23 cellular contexts compared by ENCODE assay signal in genomic region chr5:108297042-108297596, GRCh38.
"Had no signal": no experiment of that assay in that cellular context is flagged by ENCODE, and none has a peak within 500 bp of the region (broad histone marks: within the 10 kb centered on the region; RNA-seq: fewer than 3 reads in every experiment).

No MANE protein-coding gene starts in this region.

- DNase-seq: activated B cell treated with CpG ODN at 0.5 μM for 24 hours; activated CD4-positive, alpha-beta memory T cell treated with anti-CD3 and anti-CD28 coated beads, Interleukin-2, amount 10 ng/mL, durations not matched to agents 7 days and 5 days; activated CD4-positive, alpha-beta T cell treated with anti-CD3 and anti-CD28 coated beads, Interleukin-2, amount 50 U/mL, for 1 hour; activated gamma-delta T cell treated with Interleukin-2 at 50 U/mL for 16 hours; activated naive CD4-positive, alpha-beta T cell treated with anti-CD3 and anti-CD28 coated beads, Interleukin-2, amount 10 ng/mL, durations not matched to agents 7 days and 5 days; activated naive CD8-positive, alpha-beta T cell treated with anti-CD3 and anti-CD28 coated beads for 36 hours; activated T-cell treated with anti-CD3 and anti-CD28 coated beads for 4 hours; activated T-cell treated with anti-CD3 and anti-CD28 coated beads, Interleukin-2, amount 50 U/mL, for 48 hours; adrenal gland; anterior cingulate cortex; cerebellar nuclear complex; NCI-H1105 treated with DMSO at 0.1 percent for 48 hours; NCI-H1436 treated with DMSO at 0.1 percent for 48 hours; NCI-H187; NCI-H2081; NCI-H510A treated with DMSO at 0.1 percent for 48 hours; NCI-H69; NK-92 treated with Interleukin-12 subunit alpha and Interleukin-12 subunit beta, amount 100 ng/mL, for 24 hours; SHP77 treated with DMSO at 0.1 percent for 48 hours; T-cell; T-helper 2 cell; T1000 had no signal

- H3K4me3 ChIP-seq: adrenal gland had no signal

- H3K36me3 ChIP-seq: adrenal gland had no signal

- H3K27ac ChIP-seq: adrenal gland had no signal

- ATAC-seq: activated T-helper 17 cell treated with anti-CD3 and anti-CD28 coated beads, Interleukin-2, amount 50 U/mL, for 72 hours; T-cell had no signal

- H3K27me3 ChIP-seq: adrenal gland had no signal
